In the genomic region with DNA sequence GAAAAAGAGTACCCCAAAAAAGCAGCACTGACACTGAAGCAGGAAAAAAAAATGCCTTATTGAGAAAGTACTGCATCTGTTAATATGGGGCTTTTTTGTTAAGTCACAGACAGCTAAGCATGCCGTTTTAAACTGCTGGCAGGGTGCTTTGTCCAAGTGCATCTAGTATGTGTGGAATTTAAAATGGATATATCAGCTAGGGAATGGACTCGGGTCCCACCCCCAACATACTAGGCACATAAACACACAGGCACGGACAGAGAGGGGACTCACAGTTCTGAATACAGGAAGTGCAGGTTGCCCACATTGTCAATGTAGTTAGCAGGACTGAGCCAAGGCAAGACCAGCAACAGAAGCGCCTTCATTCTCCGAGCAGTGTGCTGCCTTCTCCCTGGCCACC, we compare ENCODE assay signal across 15 cellular contexts. TPM values are rescaled to one million over a fixed set of nuclear protein-coding genes. Genes with fewer than 3 reads are reported as not detected.
DNase-seq lines count a peak whose midpoint lies in the region; ATAC-seq and TF ChIP-seq lines count a peak whose summit lies in the region.
"Had no signal": no experiment of that assay in that cellular context is flagged by ENCODE, and none has a peak within 500 bp of the region (broad histone marks: within the 10 kb centered on the region; RNA-seq: fewer than 3 reads in every experiment).

No MANE protein-coding gene starts in this region.

- ATAC-seq in HG03135 (IDR thresholded peaks at IDR 0.05; ENCODE audit: unreplicated experiment): no peak
- no peak for ATAC-seq in GM19023 (IDR thresholded peaks at IDR 0.05; ENCODE audit: unreplicated experiment)
- ATAC-seq: Panc1 had no signal

- peak; percentile 19 for DNase-seq in EH (ENCODE audit: low read depth)
- DNase-seq in NB4 (ENCODE audit: low read depth): peak; percentile 16
- DNase-seq in chondrocyte (ENCODE audit: low spot score): no peak
- DNase-seq in tibial artery: no peak
- DNase-seq in SHP77 treated with DMSO at 0.1 percent for 48 hours (lab: John Stamatoyannopoulos, UW): no peak
- DNase-seq: activated CD4-positive, alpha-beta T cell treated with anti-CD3 and anti-CD28 coated beads, Interleukin-2, amount 50 U/mL, for 1 hour; activated naive CD4-positive, alpha-beta T cell; HCEC 1CT; NCI-H1436; stimulated activated CD4-positive, alpha-beta T cell treated with anti-CD3 and anti-CD28 coated beads, Interleukin-2, amount 100 ng/mL, for 48 hours had no signal

- no peaks in the 10 kb centered on the region for H3K79me2 ChIP-seq in neural cell (replicated peaks; ENCODE audit: insufficient read depth, low read length)
- H3K79me2 ChIP-seq: parathyroid adenoma had no signal

- no peaks in the 10 kb centered on the region for H3K27me3 Mint-ChIP-seq in chondrocyte (ENCODE audit: low read depth)

- peak overlapping the region; percentile 59 for H2AFZ ChIP-seq in neural cell (ENCODE audit: low read depth, low read length)
- H2AFZ ChIP-seq: parathyroid adenoma had no signal

- no peak overlapping the region for H3K4me3 Mint-ChIP-seq in chondrocyte (ENCODE audit: unreplicated experiment)

- H3K27me3 ChIP-seq in neural cell (ENCODE audit: insufficient read depth, low read depth, low read length) (no peaks in the 10 kb centered on the region), tibial artery (no peaks in the 10 kb centered on the region)

- no peaks in the 10 kb centered on the region for H3K36me3 ChIP-seq in neural cell (ENCODE audit: insufficient read depth, low read length)
- no peaks in the 10 kb centered on the region for H3K36me3 ChIP-seq in tibial artery

- TF ChIP-seq RAD21 in neural cell (conservative IDR thresholded peaks at IDR 0.05): no peak

- H3K4me3 ChIP-seq in NB4 (ENCODE audit: low read depth, low read length) (no peak overlapping the region), neural cell (ENCODE audit: low read length) (peak overlapping the region; percentile 51), tibial artery (no peak overlapping the region)

- peaks cover 0 to 10% (median 4%) of the 10 kb centered on the region in 4 donors for H3K4me1 ChIP-seq in tibial artery
- H3K4me1 ChIP-seq: parathyroid adenoma had no signal

- no peaks in the 10 kb centered on the region for H3K9me3 Mint-ChIP-seq in chondrocyte (ENCODE audit: low read depth)

- no peak for TF ChIP-seq POLR2A in NB4 (IDR thresholded peaks at IDR 0.05; ENCODE audit: extremely low read depth, insufficient read length)

- H4K20me1 ChIP-seq in neural cell (ENCODE audit: insufficient read depth): no peaks in the 10 kb centered on the region

- no peak for TF ChIP-seq CTCF in NB4 (IDR thresholded peaks at IDR 0.05; ENCODE audit: low read depth, low read length)
- TF ChIP-seq CTCF in chondrocyte (IDR thresholded peaks at IDR 0.05): no peak
- TF ChIP-seq CTCF in neural cell (IDR thresholded peaks at IDR 0.05; ENCODE audit: poor library complexity, severe bottlenecking): no peak
- no peak for TF ChIP-seq CTCF in tibial artery (IDR thresholded peaks at IDR 0.05)

- no peaks in the 10 kb centered on the region for H3K9me2 ChIP-seq in neural cell (ENCODE audit: insufficient read depth, low read length)

- peaks cover 44% of the 10 kb centered on the region for H3K4me1 Mint-ChIP-seq in chondrocyte (ENCODE audit: low read depth)

- peak overlapping the region; percentile 85 for H3K27ac ChIP-seq in neural cell (ENCODE audit: low read length)
- no peak overlapping the region for H3K27ac ChIP-seq in tibial artery
- H3K27ac ChIP-seq: parathyroid adenoma had no signal

- H3K27ac Mint-ChIP-seq in chondrocyte (ENCODE audit: unreplicated experiment): peak overlapping the region; percentile 33

- no peak for TF ChIP-seq EP300 in neural cell (conservative IDR thresholded peaks at IDR 0.05; ENCODE audit: poor library complexity, severe bottlenecking)

- H3K9me3 ChIP-seq in neural cell (ENCODE audit: low read length): no peaks in the 10 kb centered on the region
- no peaks in the 10 kb centered on the region for H3K9me3 ChIP-seq in tibial artery

- H3K4me2 ChIP-seq in neural cell (ENCODE audit: low read length): peak overlapping the region; percentile 22

- peak overlapping the region; percentile 62 for H3K9ac ChIP-seq in neural cell (ENCODE audit: low read length)
- H3K9ac ChIP-seq: parathyroid adenoma had no signal

- no peaks in the 10 kb centered on the region for H3K36me3 Mint-ChIP-seq in chondrocyte (ENCODE audit: low read depth)

- intact Hi-C loops in tibial artery (cut with DNase I; ENCODE audit: low total_unique reads): no loop called here

- H3F3A ChIP-seq in neural cell (ENCODE audit: insufficient read depth, low read length, poor library complexity, severe bottlenecking): no peaks in the 10 kb centered on the region

TF ChIP-seq in neural cell, 6 proteins besides CTCF, POLR2A, EP300 and RAD21:
- no peak for TF ChIP-seq SMC3 (conservative IDR thresholded peaks at IDR 0.05; ENCODE audit: poor library complexity)
- TF ChIP-seq, protein P1, sequence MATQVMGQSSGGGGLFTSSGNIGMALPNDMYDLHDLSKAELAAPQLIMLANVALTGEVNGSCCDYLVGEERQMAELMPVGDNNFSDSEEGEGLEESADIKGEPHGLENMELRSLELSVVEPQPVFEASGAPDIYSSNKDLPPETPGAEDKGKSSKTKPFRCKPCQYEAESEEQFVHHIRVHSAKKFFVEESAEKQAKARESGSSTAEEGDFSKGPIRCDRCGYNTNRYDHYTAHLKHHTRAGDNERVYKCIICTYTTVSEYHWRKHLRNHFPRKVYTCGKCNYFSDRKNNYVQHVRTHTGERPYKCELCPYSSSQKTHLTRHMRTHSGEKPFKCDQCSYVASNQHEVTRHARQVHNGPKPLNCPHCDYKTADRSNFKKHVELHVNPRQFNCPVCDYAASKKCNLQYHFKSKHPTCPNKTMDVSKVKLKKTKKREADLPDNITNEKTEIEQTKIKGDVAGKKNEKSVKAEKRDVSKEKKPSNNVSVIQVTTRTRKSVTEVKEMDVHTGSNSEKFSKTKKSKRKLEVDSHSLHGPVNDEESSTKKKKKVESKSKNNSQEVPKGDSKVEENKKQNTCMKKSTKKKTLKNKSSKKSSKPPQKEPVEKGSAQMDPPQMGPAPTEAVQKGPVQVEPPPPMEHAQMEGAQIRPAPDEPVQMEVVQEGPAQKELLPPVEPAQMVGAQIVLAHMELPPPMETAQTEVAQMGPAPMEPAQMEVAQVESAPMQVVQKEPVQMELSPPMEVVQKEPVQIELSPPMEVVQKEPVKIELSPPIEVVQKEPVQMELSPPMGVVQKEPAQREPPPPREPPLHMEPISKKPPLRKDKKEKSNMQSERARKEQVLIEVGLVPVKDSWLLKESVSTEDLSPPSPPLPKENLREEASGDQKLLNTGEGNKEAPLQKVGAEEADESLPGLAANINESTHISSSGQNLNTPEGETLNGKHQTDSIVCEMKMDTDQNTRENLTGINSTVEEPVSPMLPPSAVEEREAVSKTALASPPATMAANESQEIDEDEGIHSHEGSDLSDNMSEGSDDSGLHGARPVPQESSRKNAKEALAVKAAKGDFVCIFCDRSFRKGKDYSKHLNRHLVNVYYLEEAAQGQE (IDR thresholded peaks at IDR 0.05; ENCODE audit: borderline replicate concordance): no peak

RNA-seq across cellular contexts. Expression of a gene that starts 33.7 kb away (rescaled TPM):
- 1.1 to 2.3 TPM (median 1.8 TPM) in 3 replicates for total RNA-seq in chondrocyte
- polyA plus RNA-seq in neural cell: 3.4 and 8.8 TPM in 2 replicates
- polyA minus RNA-seq in neural cell: 9.0 and 9.4 TPM in 2 replicates

Comparison
In these comparisons a context has a peak if more than half of its experiments do, and no peak if none do; other contexts are left out.
1. DNase-seq: peak in EH (single experiment) and NB4 (single experiment); none in chondrocyte (single experiment), tibial artery (0 of 2) and SHP77 treated with DMSO at 0.1 percent for 48 hours (single experiment).